23 cellular contexts compared by ENCODE assay signal in the genomic region with DNA sequence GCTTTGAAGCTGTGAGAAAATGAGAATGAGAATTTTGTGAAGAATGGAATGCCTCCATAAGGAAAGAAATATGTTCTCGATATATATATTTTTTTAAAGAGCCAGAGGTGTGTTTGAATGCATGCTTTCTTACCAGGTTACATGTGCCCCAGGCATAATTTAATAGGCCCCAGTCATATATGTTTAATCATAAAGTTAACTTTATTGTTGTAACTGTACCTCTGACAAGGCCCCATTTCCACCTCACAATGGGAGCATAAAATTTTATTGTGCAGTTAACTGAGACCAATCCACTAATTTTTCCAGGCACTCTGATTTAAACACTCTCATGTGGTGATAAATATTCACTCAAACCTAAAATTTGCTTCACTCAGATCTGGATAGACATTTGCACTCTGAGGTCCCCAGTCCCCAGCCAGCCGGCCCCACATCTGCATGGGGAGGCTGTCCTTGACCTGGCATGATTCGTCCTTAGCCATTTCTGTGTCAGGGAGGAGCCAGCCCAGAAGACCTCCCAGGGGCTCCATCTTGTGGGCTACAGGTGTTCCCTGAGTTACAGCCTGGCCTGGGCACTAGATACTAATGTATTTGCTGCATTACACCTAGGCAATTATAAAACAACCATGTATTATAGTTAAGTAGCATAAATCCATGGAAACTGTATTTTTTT.
"Had no signal": no experiment of that assay in that cellular context is flagged by ENCODE, and none has a peak within 500 bp of the region (broad histone marks: within the 10 kb centered on the region; RNA-seq: fewer than 3 reads in every experiment).

No MANE protein-coding gene starts in this region.

- H3K27me3 Mint-ChIP-seq: activated CD4-positive, alpha-beta T cell treated with anti-CD3 and anti-CD28 coated beads, Interleukin-2, amount 10 ng/mL, durations not matched to agents 7 days and 5 days; activated CD8-positive, alpha-beta memory T cell treated with anti-CD3 and anti-CD28 coated beads, Interleukin-2, amount 10 ng/mL, durations not matched to agents 7 days and 5 days; activated CD8-positive, alpha-beta T cell treated with anti-CD3 and anti-CD28 coated beads for 36 hours; activated naive CD8-positive, alpha-beta T cell treated with anti-CD3 and anti-CD28 coated beads, Interleukin-2, amount 50 U/mL, for 24 hours; stimulated activated naive CD8-positive, alpha-beta T cell treated with anti-CD3 and anti-CD28 coated beads, Interleukin-15, amount 100 ng/mL, for 72 hours; T-helper 17 cell had no signal

- H3K4me1 Mint-ChIP-seq: activated CD4-positive, alpha-beta T cell treated with anti-CD3 and anti-CD28 coated beads, Interleukin-2, amount 10 ng/mL, durations not matched to agents 7 days and 5 days; activated CD8-positive, alpha-beta memory T cell treated with anti-CD3 and anti-CD28 coated beads, Interleukin-2, amount 10 ng/mL, durations not matched to agents 7 days and 5 days; activated naive CD8-positive, alpha-beta T cell treated with anti-CD3 and anti-CD28 coated beads, Interleukin-2, amount 50 U/mL, for 24 hours; immature natural killer cell; naive thymus-derived CD8-positive, alpha-beta T cell; neural progenitor cell; stimulated activated naive CD8-positive, alpha-beta T cell treated with anti-CD3 and anti-CD28 coated beads, Interleukin-15, amount 100 ng/mL, for 72 hours; T-helper 17 cell had no signal

- H3K27ac Mint-ChIP-seq: activated CD4-positive, alpha-beta T cell treated with anti-CD3 and anti-CD28 coated beads, Interleukin-2, amount 10 ng/mL, durations not matched to agents 7 days and 5 days; activated CD8-positive, alpha-beta memory T cell treated with anti-CD3 and anti-CD28 coated beads, Interleukin-2, amount 10 ng/mL, durations not matched to agents 7 days and 5 days; activated CD8-positive, alpha-beta T cell treated with anti-CD3 and anti-CD28 coated beads for 36 hours; activated naive CD8-positive, alpha-beta T cell treated with anti-CD3 and anti-CD28 coated beads, Interleukin-2, amount 50 U/mL, for 24 hours; activated T-helper 1 cell treated with anti-CD3 and anti-CD28 coated beads, Interleukin-12 subunit alpha, Interleukin-12 subunit beta, Interleukin-2, Interleukin-4 antibody, amounts not matched to agents 30 ng/mL and 10 ng/mL and 1 ng/mL, durations not matched to agents 14 hours and 24 hours and 36 hours; immature natural killer cell; naive thymus-derived CD8-positive, alpha-beta T cell; neural progenitor cell; stimulated activated naive CD8-positive, alpha-beta T cell treated with anti-CD3 and anti-CD28 coated beads, Interleukin-15, amount 100 ng/mL, for 72 hours; T-helper 17 cell had no signal

- H3K27ac ChIP-seq: body of pancreas, cardiac muscle cell, heart left ventricle, left lung, neural progenitor cell, right atrium auricular region, uterus had no signal

- H3K9ac ChIP-seq: neural progenitor cell had no signal

- H3K4me2 ChIP-seq: neural progenitor cell had no signal

- H3K4me3 Mint-ChIP-seq: activated CD4-positive, alpha-beta T cell treated with anti-CD3 and anti-CD28 coated beads, Interleukin-2, amount 10 ng/mL, durations not matched to agents 7 days and 5 days; activated CD8-positive, alpha-beta memory T cell treated with anti-CD3 and anti-CD28 coated beads, Interleukin-2, amount 10 ng/mL, durations not matched to agents 7 days and 5 days; activated CD8-positive, alpha-beta T cell treated with anti-CD3 and anti-CD28 coated beads for 36 hours; activated naive CD8-positive, alpha-beta T cell treated with anti-CD3 and anti-CD28 coated beads, Interleukin-2, amount 50 U/mL, for 24 hours; activated T-helper 1 cell treated with anti-CD3 and anti-CD28 coated beads, Interleukin-12 subunit alpha, Interleukin-12 subunit beta, Interleukin-2, Interleukin-4 antibody, amounts not matched to agents 30 ng/mL and 10 ng/mL and 1 ng/mL, durations not matched to agents 14 hours and 24 hours and 36 hours; immature natural killer cell; naive thymus-derived CD8-positive, alpha-beta T cell; neural progenitor cell; stimulated activated naive CD8-positive, alpha-beta T cell treated with anti-CD3 and anti-CD28 coated beads, Interleukin-15, amount 100 ng/mL, for 72 hours; T-helper 17 cell had no signal

- H3K4me3 ChIP-seq: body of pancreas, cardiac muscle cell, heart left ventricle, left lung, lung, neural progenitor cell, right atrium auricular region, uterus had no signal

- H3K4me1 ChIP-seq: body of pancreas, heart left ventricle, left lung, neural progenitor cell, right atrium auricular region, uterus had no signal

- H3K9me3 ChIP-seq: body of pancreas, heart left ventricle, left lung, right atrium auricular region, uterus had no signal

- H3K27me3 ChIP-seq: body of pancreas, cardiac muscle cell, heart left ventricle, left lung, neural progenitor cell, right atrium auricular region, uterus had no signal

- ATAC-seq: activated CD8-positive, alpha-beta memory T cell treated with anti-CD3 and anti-CD28 coated beads, Interleukin-2, amount 10 ng/mL, durations not matched to agents 7 days and 5 days; activated CD8-positive, alpha-beta T cell treated with anti-CD3 and anti-CD28 coated beads for 36 hours; activated naive CD8-positive, alpha-beta T cell treated with anti-CD3 and anti-CD28 coated beads, Interleukin-2, amount 50 U/mL, for 24 hours; body of pancreas; heart left ventricle; left lung; naive thymus-derived CD8-positive, alpha-beta T cell; stimulated activated naive CD8-positive, alpha-beta T cell treated with anti-CD3 and anti-CD28 coated beads, Interleukin-15, amount 100 ng/mL, for 72 hours; T-helper 17 cell had no signal

- H2AFZ ChIP-seq: neural progenitor cell had no signal

- H3K36me3 Mint-ChIP-seq: activated CD8-positive, alpha-beta memory T cell treated with anti-CD3 and anti-CD28 coated beads, Interleukin-2, amount 10 ng/mL, durations not matched to agents 7 days and 5 days; immature natural killer cell; naive thymus-derived CD8-positive, alpha-beta T cell; neural progenitor cell had no signal

- DNase-seq: activated CD4-positive, alpha-beta T cell treated with anti-CD3 and anti-CD28 coated beads, Interleukin-2, amount 10 ng/mL, durations not matched to agents 7 days and 5 days; activated CD4-positive, CD25-positive, alpha-beta regulatory T cell treated with anti-CD3 and anti-CD28 coated beads, Interleukin-2, amount 50 U/mL, for 72 hours; activated CD8-positive, alpha-beta memory T cell treated with anti-CD3 and anti-CD28 coated beads, Interleukin-2, amount 10 ng/mL, durations not matched to agents 7 days and 5 days; activated CD8-positive, alpha-beta T cell treated with anti-CD3 and anti-CD28 coated beads for 36 hours; activated gamma-delta T cell; activated naive CD4-positive, alpha-beta T cell treated with anti-CD3 and anti-CD28 coated beads, Interleukin-2, amount 50 U/mL, for 16 hours; activated naive CD8-positive, alpha-beta T cell treated with anti-CD3 and anti-CD28 coated beads, Interleukin-2, amount 50 U/mL, for 24 hours; activated T-cell treated with anti-CD3 and anti-CD28 coated beads for 4 hours; body of pancreas; heart left ventricle; immature natural killer cell; left lung; naive thymus-derived CD8-positive, alpha-beta T cell; stimulated activated CD4-positive, alpha-beta T cell treated with anti-CD3 and anti-CD28 coated beads, Interleukin-12 subunit alpha, Interleukin-12 subunit beta, amount 100 ng/mL, for 4 hours; stimulated activated naive CD8-positive, alpha-beta T cell treated with anti-CD3 and anti-CD28 coated beads, Interleukin-15, amount 100 ng/mL, for 72 hours; T-helper 17 cell; trophoblast cell; uterus had no signal

- H3K9me3 Mint-ChIP-seq: activated CD4-positive, alpha-beta T cell treated with anti-CD3 and anti-CD28 coated beads, Interleukin-2, amount 10 ng/mL, durations not matched to agents 7 days and 5 days; activated naive CD8-positive, alpha-beta T cell treated with anti-CD3 and anti-CD28 coated beads, Interleukin-2, amount 50 U/mL, for 24 hours; activated T-helper 1 cell treated with anti-CD3 and anti-CD28 coated beads, Interleukin-12 subunit alpha, Interleukin-12 subunit beta, Interleukin-2, Interleukin-4 antibody, amounts not matched to agents 30 ng/mL and 10 ng/mL and 1 ng/mL, durations not matched to agents 14 hours and 24 hours and 36 hours; neural progenitor cell; stimulated activated naive CD8-positive, alpha-beta T cell treated with anti-CD3 and anti-CD28 coated beads, Interleukin-15, amount 100 ng/mL, for 72 hours had no signal

- H3K36me3 ChIP-seq: cardiac muscle cell, heart left ventricle, left lung, neural progenitor cell, right atrium auricular region had no signal
